Comparison of ENCODE assay signal across 9 cellular contexts in genomic region chr1:144418891-144419697, GRCh38. TPM values are rescaled to one million over a fixed set of nuclear protein-coding genes. Genes with fewer than 3 reads are reported as not detected.
DNase-seq lines count a peak whose midpoint lies in the region; ATAC-seq and TF ChIP-seq lines count a peak whose summit lies in the region.
"Not testable (repeated sequence)": the region's sequence is repeated elsewhere in the genome, so short reads cannot be mapped to it uniquely, and the experiment has no call there.
"Had no signal": no experiment of that assay in that cellular context is flagged by ENCODE, and none has a peak within 500 bp of the region (broad histone marks: within the 10 kb centered on the region; RNA-seq: fewer than 3 reads in every experiment).

No MANE protein-coding gene starts in this region.

- not testable (repeated sequence) for TF ChIP-seq POLR2A in IMR-90 (IDR thresholded peaks at IDR 0.05; ENCODE audit: low read depth, low read length)

- H3K27ac ChIP-seq in C4-2B, result peak overlapping the region; percentile 76
- H3K27ac ChIP-seq in IMR-90 (ENCODE audit: insufficient read depth, low read length), result not testable (repeated sequence)

- H3K4me3 ChIP-seq in IMR-90 (ENCODE audit: insufficient read depth, low read depth, low read length), result peak overlapping the region; percentile 48
- peak overlapping the region; percentile 55 for H3K4me3 ChIP-seq in choroid plexus epithelial cell (ENCODE audit: low read depth, low read length)

- not testable (repeated sequence) for H3K14ac ChIP-seq in IMR-90 (replicated peaks; ENCODE audit: low read depth, low read length)

- H3K79me1 ChIP-seq in IMR-90 (ENCODE audit: low read depth in 1 of 2, low read length in 2 of 2), result not testable (repeated sequence)

- H3K23ac ChIP-seq in IMR-90 (ENCODE audit: low read depth, low read length), result not testable (repeated sequence)

- peak; percentile 44 for TF ChIP-seq CTCF in C4-2B (conservative IDR thresholded peaks at IDR 0.05)
- TF ChIP-seq CTCF in IMR-90 (conservative IDR thresholded peaks at IDR 0.05; ENCODE audit: low read depth, low read length); choroid plexus epithelial cell (conservative IDR thresholded peaks at IDR 0.05; ENCODE audit: low read depth, low read length): not testable (repeated sequence)

- DNase-seq in IMR-90 (peak; percentile 67), RPMI8226 (peak; percentile 5), activated T-cell treated with anti-CD3 and anti-CD28 coated beads for 4 hours (peak; percentile 40), choroid plexus epithelial cell (ENCODE audit: low read depth) (peak; percentile 56), hypothalamus (lab: John Stamatoyannopoulos, UW) (peak in 26 of 51 donors; percentile 0 to 56 (median 16)), non-pigmented ciliary epithelial cell (ENCODE audit: low read depth) (peak; percentile 9)
- DNase-seq in stimulated activated CD8-positive, alpha-beta memory T cell treated with anti-CD3 and anti-CD28 coated beads, Interleukin-15, amount 100 ng/mL, for 1 hour (ENCODE audit: low read depth), result peak; percentile 12

- H2BK120ac ChIP-seq in IMR-90 (ENCODE audit: low read depth, low read length), result not testable (repeated sequence)

- H4K20me1 ChIP-seq in IMR-90 (ENCODE audit: insufficient read depth, low read length), result not testable (repeated sequence)

- ATAC-seq in IMR-90 (ENCODE audit: low read depth), result not testable (repeated sequence)

- not testable (repeated sequence) for H3K4ac ChIP-seq in IMR-90 (ENCODE audit: low read depth, low read length)

- in situ Hi-C loops in IMR-90 (cut with MboI; ENCODE audit: low sequenced_read_pairs), result not testable (repeated sequence)

- not testable (repeated sequence) for BruUV-seq in IMR-90 (replicated peaks; lab: Mats Ljungman, UMichigan)

- not testable (repeated sequence) for H3K9me3 ChIP-seq in IMR-90 (ENCODE audit: control insufficient read depth, insufficient read depth, low read length)

- H3K18ac ChIP-seq in IMR-90 (ENCODE audit: low read depth, low read length), result not testable (repeated sequence)

- WGBS in IMR-90 (ENCODE audit: extremely low coverage in 2 of 2, insufficient read length in 1 of 2), 2 experiments, result 0% methylated on average over 7 of the region's 46 CpGs; no CpG with 5 or more reads in 1 of the 2 experiments

- not testable (repeated sequence) for H3K56ac ChIP-seq in IMR-90 (ENCODE audit: extremely low read depth, insufficient read depth, low read length)

- H2AFZ ChIP-seq in IMR-90 (replicated peaks; ENCODE audit: low read length, poor library complexity), result not testable (repeated sequence)

- not testable (repeated sequence) for H2AK5ac ChIP-seq in IMR-90 (ENCODE audit: low read depth, low read length)

- H3K9me1 ChIP-seq in IMR-90 (ENCODE audit: insufficient read depth, low read length), result not testable (repeated sequence)

- H3K36me3 ChIP-seq in IMR-90 (ENCODE audit: control insufficient read depth, insufficient read depth, low read length), result not testable (repeated sequence)

- not testable (repeated sequence) for H4K91ac ChIP-seq in IMR-90 (ENCODE audit: insufficient read depth, low read depth, low read length)

- H2BK20ac ChIP-seq in IMR-90 (ENCODE audit: low read depth, low read length), result not testable (repeated sequence)

- H4K8ac ChIP-seq in IMR-90 (ENCODE audit: low read depth in 2 of 2, low read length in 2 of 2), result not testable (repeated sequence)

- H3K4me1 ChIP-seq in IMR-90 (ENCODE audit: control insufficient read depth, insufficient read depth, low read length), result not testable (repeated sequence)

- CTCF ChIA-PET in IMR-90 (lab: Yijun Ruan, JAX), result not testable (repeated sequence)

- H3K4me2 ChIP-seq in IMR-90 (ENCODE audit: low read depth, low read length), result peak overlapping the region; percentile 63

- dilution Hi-C loops in IMR-90 (cut with HindIII; ENCODE audit: low sequenced_read_pairs, unreplicated experiment), result not testable (repeated sequence)

- H3K9ac ChIP-seq in IMR-90 (ENCODE audit: low read depth, low read length), result not testable (repeated sequence)

- H2BK15ac ChIP-seq in IMR-90 (ENCODE audit: low read depth, low read length), result not testable (repeated sequence)

- TF ChIP-seq RAD21 in IMR-90 (IDR thresholded peaks at IDR 0.05; ENCODE audit: low read length), result not testable (repeated sequence)

- not testable (repeated sequence) for H3K27me3 ChIP-seq in IMR-90 (ENCODE audit: control insufficient read depth, insufficient read depth, low read length)

- not testable (repeated sequence) for H2BK5ac ChIP-seq in IMR-90 (ENCODE audit: low read depth, low read length, poor library complexity, severe bottlenecking)

- H4K5ac ChIP-seq in IMR-90 (ENCODE audit: low read depth, low read length), result not testable (repeated sequence)

- POLR2A ChIA-PET in IMR-90 (lab: Charles Lee; ENCODE audit: unreplicated experiment), result not testable (repeated sequence)

- not testable (repeated sequence) for H2AK9ac ChIP-seq in IMR-90 (replicated peaks; ENCODE audit: low read depth, low read length, poor library complexity)

- intact Hi-C loops in IMR-90 (cut with micrococcal nuclease), result not testable (repeated sequence)

TF ChIP-seq in IMR-90, 13 proteins besides CTCF, POLR2A, EP300 and RAD21:
- TF ChIP-seq CEBPB (IDR thresholded peaks at IDR 0.05; ENCODE audit: low read depth, low read length), result peak; percentile 55

RNA-seq across cellular contexts. Expression of gene NBPF15, which starts 42.4 kb away (rescaled TPM):
- total RNA-seq in IMR-90 (2012; rRNA removed), result 30.3 and 31.0 TPM in 2 replicates
- polyA plus RNA-seq in IMR-90 (2012; rRNA removed), result 38.5 and 42.7 TPM in 2 replicates
- polyA plus RNA-seq in IMR-90 (2012; cell fraction: cytosol; rRNA removed), result 8.0 and 10.4 TPM in 2 replicates
- 90.6 and 218 TPM in 2 replicates for polyA plus RNA-seq in IMR-90 (2012; cell fraction: nucleus; rRNA removed; ENCODE audit: low replicate concordance)

RNA-seq across cellular contexts. Expression of gene PPIAL4E, which starts 45.7 kb away (rescaled TPM):
- total RNA-seq in IMR-90 (2012; rRNA removed), result not detected in 2 replicates
- not detected in 2 replicates for polyA plus RNA-seq in IMR-90 (2012; rRNA removed)
- not detected in 2 replicates for polyA plus RNA-seq in IMR-90 (2012; cell fraction: cytosol; rRNA removed)
- not detected in 2 replicates for polyA plus RNA-seq in IMR-90 (2012; cell fraction: nucleus; rRNA removed; ENCODE audit: low replicate concordance)
- total RNA-seq: activated CD8-positive, alpha-beta memory T cell treated with anti-CD3 and anti-CD28 coated beads for 36 hours had no signal

Comparison
In these comparisons a context has a peak if more than half of its experiments do, and no peak if none do; other contexts are left out.
1. DNase-seq: peak in every context shown above with its lines; median percentile 67 in IMR-90; 56 in choroid plexus epithelial cell; 40 in activated T-cell treated with anti-CD3 and anti-CD28 coated beads for 4 hours; 16 in hypothalamus; 12 in stimulated activated CD8-positive, alpha-beta memory T cell treated with anti-CD3 and anti-CD28 coated beads, Interleukin-15, amount 100 ng/mL, for 1 hour; 9 in non-pigmented ciliary epithelial cell; 5 in RPMI8226.